Comparison of ENCODE assay signal across 6 cellular contexts in the genomic region with DNA sequence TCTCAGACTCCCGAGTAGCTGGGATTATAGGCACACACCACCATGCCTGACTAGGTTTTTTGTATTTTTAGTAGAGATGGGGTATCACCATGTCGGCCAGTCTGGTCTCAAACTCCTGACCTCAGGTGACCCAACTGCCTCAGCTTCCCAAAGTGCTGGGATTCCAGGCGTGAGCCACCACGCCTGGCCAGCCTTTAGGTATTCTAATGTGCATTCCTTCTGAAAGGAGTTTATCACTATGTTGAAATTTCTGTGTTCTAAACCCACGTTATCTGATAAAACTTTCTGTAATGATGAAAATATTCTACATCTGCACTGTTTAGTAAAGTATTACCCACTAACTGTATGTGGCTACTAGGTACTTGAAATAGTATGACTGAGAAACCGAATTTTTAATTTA.
"Had no signal": no experiment of that assay in that cellular context is flagged by ENCODE, and none has a peak within 500 bp of the region (broad histone marks: within the 10 kb centered on the region; RNA-seq: fewer than 3 reads in every experiment).

No MANE protein-coding gene starts in this region.

- H3K9me3 ChIP-seq: HAP-1 had no signal

- H3K9ac ChIP-seq: KMS-11 had no signal

- H3K27ac ChIP-seq: HL-60, KMS-11 had no signal

- H3K4me2 ChIP-seq: GM23338, KMS-11 had no signal

- H3K36me3 ChIP-seq: HAP-1 had no signal

- H3K4me1 ChIP-seq: HAP-1 had no signal

- DNase-seq: HFFc6, KBM-7 had no signal

- H2AFZ ChIP-seq: GM23338 had no signal

- H3K4me3 ChIP-seq: GM23338, HAP-1 had no signal
